37 cellular contexts compared by ENCODE assay signal in genomic region chr7:95676691-95677090, GRCh38.
DNase-seq lines count a peak whose midpoint lies in the region; ATAC-seq, FAIRE-seq and TF ChIP-seq lines count a peak whose summit lies in the region.
"Had no signal": no experiment of that assay in that cellular context is flagged by ENCODE, and none has a peak within 500 bp of the region (broad histone marks: within the 10 kb centered on the region; RNA-seq: fewer than 3 reads in every experiment).

No MANE protein-coding gene starts in this region.

- no peak overlapping the region for H3K4me3 Mint-ChIP-seq in immature natural killer cell
- H3K4me3 Mint-ChIP-seq: B cell; CD14-positive monocyte; CD4-positive, alpha-beta memory T cell; CD4-positive, alpha-beta T cell; CD4-positive, CD25-positive, alpha-beta regulatory T cell; CD8-positive, alpha-beta T cell had no signal

- no peaks in the 10 kb centered on the region for H3K79me2 ChIP-seq in parathyroid adenoma

- H2AFZ ChIP-seq in parathyroid adenoma: peak overlapping the region; percentile 47

- peaks cover 0 to 3% (median 2%) of the 10 kb centered on the region in 3 donors for H3K27me3 Mint-ChIP-seq in immature natural killer cell (ENCODE audit: low read depth in 3 of 3)
- H3K27me3 Mint-ChIP-seq: CD4-positive, alpha-beta memory T cell; CD4-positive, alpha-beta T cell had no signal

- no peaks in the 10 kb centered on the region for H3K9me3 Mint-ChIP-seq in immature natural killer cell
- H3K9me3 Mint-ChIP-seq: CD4-positive, alpha-beta T cell; CD8-positive, alpha-beta T cell had no signal

- H3K9ac ChIP-seq in parathyroid adenoma: no peak overlapping the region
- H3K9ac ChIP-seq: BLaER1; BLaER1 treated with 17β-estradiol and CSF1 and Interleukin-3, amounts not matched to agents 10 nM and 100 nM had no signal

- H3K36me3 Mint-ChIP-seq in immature natural killer cell: no peaks in the 10 kb centered on the region
- H3K36me3 Mint-ChIP-seq: CD14-positive monocyte; CD4-positive, alpha-beta memory T cell; CD4-positive, CD25-positive, alpha-beta regulatory T cell; CD8-positive, alpha-beta memory T cell; CD8-positive, alpha-beta T cell had no signal

- no peaks in the 10 kb centered on the region for H3K36me3 ChIP-seq in parathyroid adenoma (ENCODE audit: control insufficient read depth, insufficient read depth, low read length)
- H3K36me3 ChIP-seq: BE2C; BLaER1; BLaER1 treated with 17β-estradiol and CSF1 and Interleukin-3, amounts not matched to agents 10 nM and 100 nM had no signal

- H3K9me3 ChIP-seq in parathyroid adenoma (ENCODE audit: control insufficient read depth, low read length): no peaks in the 10 kb centered on the region
- H3K9me3 ChIP-seq: A549; BE2C; BLaER1; BLaER1 treated with 17β-estradiol and CSF1 and Interleukin-3, amounts not matched to agents 10 nM and 100 nM; Caco-2 had no signal

- H3K4me3 ChIP-seq in parathyroid adenoma (ENCODE audit: low read depth, low read length): no peak overlapping the region
- H3K4me3 ChIP-seq: A549; BLaER1; BLaER1 treated with 17β-estradiol and CSF1 and Interleukin-3, amounts not matched to agents 10 nM and 100 nM had no signal

- no peak overlapping the region for H3K27ac Mint-ChIP-seq in immature natural killer cell
- H3K27ac Mint-ChIP-seq: B cell; CD14-positive monocyte; CD4-positive, alpha-beta memory T cell; CD4-positive, alpha-beta T cell; CD4-positive, CD25-positive, alpha-beta regulatory T cell; CD8-positive, alpha-beta memory T cell; CD8-positive, alpha-beta T cell had no signal

- peak; percentile 60 for FAIRE-seq in islet of Langerhans (lab: Jason Lieb, UNC)
- FAIRE-seq: A204.1, A549, D721Med had no signal

- H3K4me2 ChIP-seq in parathyroid adenoma (ENCODE audit: low read length): no peak overlapping the region
- H3K4me2 ChIP-seq: A549; BLaER1; BLaER1 treated with 17β-estradiol and CSF1 and Interleukin-3, amounts not matched to agents 10 nM and 100 nM had no signal

- DNase-seq in SK-MEL-5 (ENCODE audit: low read depth, low spot score): peak; percentile 100
- peak; percentile 51 for DNase-seq in foreskin melanocyte
- no peak for DNase-seq in NCI-H2171 treated with DMSO at 0.1 percent for 48 hours (lab: John Stamatoyannopoulos, UW)
- no peak for DNase-seq in CD1c-positive myeloid dendritic cell (ENCODE audit: extremely low spot score)
- DNase-seq in immature natural killer cell: no peak
- DNase-seq: 8988T; ACHN; AML-193; BE2C; C1 segment of cervical spinal cord; Caco-2; Calu3; CD4-positive, alpha-beta memory T cell; CD4-positive, alpha-beta T cell; CD4-positive, CD25-positive, alpha-beta regulatory T cell; CD8-positive, alpha-beta memory T cell; CD8-positive, alpha-beta T cell; COR-L47; DMS 273 treated with DMSO at 0.1 percent for 48 hours; DMS153; DMS53; DMS79; DMS79 treated with DMSO at 0.1 percent for 48 hours; DND-41; EL had no signal

- no peaks in the 10 kb centered on the region for H3K4me1 Mint-ChIP-seq in immature natural killer cell
- H3K4me1 Mint-ChIP-seq: B cell; CD4-positive, CD25-positive, alpha-beta regulatory T cell; CD8-positive, alpha-beta memory T cell had no signal

- no peak for TF ChIP-seq CTCF in parathyroid adenoma (IDR thresholded peaks at IDR 0.05)

- peak overlapping the region; percentile 6 for H3K27ac ChIP-seq in parathyroid adenoma
- H3K27ac ChIP-seq: 22Rv1; A549; BLaER1; BLaER1 treated with 17β-estradiol and CSF1 and Interleukin-3, amounts not matched to agents 10 nM and 100 nM; C4-2B had no signal

- H3K4me1 ChIP-seq in parathyroid adenoma: peaks cover 15% of the 10 kb centered on the region
- H3K4me1 ChIP-seq: A549; BE2C; BLaER1; BLaER1 treated with 17β-estradiol and CSF1 and Interleukin-3, amounts not matched to agents 10 nM and 100 nM had no signal

- no peaks in the 10 kb centered on the region for H3K27me3 ChIP-seq in parathyroid adenoma (ENCODE audit: control insufficient read depth, insufficient read depth, low read length)
- H3K27me3 ChIP-seq: BLaER1; BLaER1 treated with 17β-estradiol and CSF1 and Interleukin-3, amounts not matched to agents 10 nM and 100 nM had no signal

- no peak for ATAC-seq in GM21529 (IDR thresholded peaks at IDR 0.05; ENCODE audit: unreplicated experiment)
- ATAC-seq: A549; CD8-positive, alpha-beta T cell had no signal

- in situ Hi-C loops in SK-MEL-5 (cut with HindIII; ENCODE audit: low pct_unique_long_range_greater_than_20kb, low sequenced_read_pairs): loop anchor here (25.0 kb wide), 3 partner anchors 164 to 1389 kb away; no protein-coding TSS in a partner anchor

Comparison
In these comparisons a context has a peak if more than half of its experiments do, and no peak if none do; other contexts are left out.
1. DNase-seq: peak in SK-MEL-5 (single experiment) and foreskin melanocyte (single experiment); none in NCI-H2171 treated with DMSO at 0.1 percent for 48 hours (single experiment), CD1c-positive myeloid dendritic cell (single experiment) and immature natural killer cell (0 of 3).